Comparison of ENCODE assay signal across 9 cellular contexts in the genomic region with DNA sequence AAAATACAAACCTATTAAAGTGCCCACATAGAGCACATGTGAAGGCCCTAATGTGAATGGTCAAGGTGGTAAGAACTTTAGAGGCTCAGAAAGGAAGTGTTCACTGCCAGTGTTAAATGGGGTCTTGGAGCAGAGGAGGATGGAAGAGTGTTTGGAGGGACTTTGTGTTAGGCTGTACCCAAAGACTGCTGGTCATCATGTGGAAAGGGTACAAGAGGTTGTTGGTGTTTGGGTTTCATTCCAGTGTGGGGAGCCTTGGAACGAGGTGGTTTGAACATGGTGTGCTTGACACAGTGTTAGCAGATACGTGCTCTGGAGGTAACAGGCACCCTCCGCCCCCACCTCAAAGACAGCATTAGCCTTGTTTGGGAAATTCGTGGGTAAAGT.
DNase-seq lines count a peak whose midpoint lies in the region; ATAC-seq, FAIRE-seq and TF ChIP-seq lines count a peak whose summit lies in the region.
"Had no signal": no experiment of that assay in that cellular context is flagged by ENCODE, and none has a peak within 500 bp of the region (broad histone marks: within the 10 kb centered on the region; RNA-seq: fewer than 3 reads in every experiment).

No MANE protein-coding gene starts in this region.

- TF ChIP-seq POLR2A in K562 (conservative IDR thresholded peaks at IDR 0.05) (no peak), thyroid gland (IDR thresholded peaks at IDR 0.05) (no peak)

- CTCF ChIA-PET in K562 (lab: Yijun Ruan, JAX; ENCODE audit: low intra/inter-chr PET ratio) = interaction anchor here (0.6 to 2.4 kb wide), 4 partner anchors 17 to 318 kb away, joined by 3 to 19 read pairs (median 3); a partner anchor contains a TSS

- no peak overlapping the region for H3K27ac ChIP-seq in K562 (ENCODE audit: extremely low read depth, low read depth, low read length)
- no peak overlapping the region for H3K27ac ChIP-seq in keratinocyte (ENCODE audit: control insufficient read depth, insufficient read depth, low read length)
- peak overlapping the region in 2 of 3 donors; percentile 37 to 50 for H3K27ac ChIP-seq in thyroid gland

- peak overlapping the region; percentile 32 to 70 for H3K4me3 Mint-ChIP-seq in activated T-cell treated with anti-CD3 and anti-CD28 coated beads, Interleukin-2, amount 50 U/mL, for 72 hours
- no peak overlapping the region for H3K4me3 Mint-ChIP-seq in activated T-cell treated with anti-CD3 and anti-CD28 coated beads, Interleukin-2, amount 50 U/mL, for 24 hours

- DNase-seq in activated T-cell treated with anti-CD3 and anti-CD28 coated beads, Interleukin-2, amount 50 U/mL, for 72 hours = no peak
- no peak for DNase-seq in activated T-cell treated with anti-CD3 and anti-CD28 coated beads, Interleukin-2, amount 50 U/mL, for 24 hours
- DNase-seq in K562 (ENCODE audit: extremely low read depth in 1 of 4, low spot score in 3 of 4) (no peak), keratinocyte (ENCODE audit: low read depth, low spot score) (no peak), thyroid gland (no peak), SIG-M5 treated with dmso at 0.1 percent for 504 hours (lab: John Stamatoyannopoulos, UW; ENCODE audit: unreplicated experiment) (no peak), frontal cortex (ENCODE audit: low spot score in 2 of 2) (no peak)

- H3K36me3 ChIP-seq in K562 (ENCODE audit: control insufficient read depth, insufficient read depth, low read length) (no peaks in the 10 kb centered on the region), keratinocyte (ENCODE audit: control insufficient read depth in 2 of 2, extremely low read depth in 1 of 2, insufficient read depth in 2 of 2, low read length in 2 of 2) (no peaks in the 10 kb centered on the region), thyroid gland (no peaks in the 10 kb centered on the region)

- H3K36me3 Mint-ChIP-seq in activated T-cell treated with anti-CD3 and anti-CD28 coated beads, Interleukin-2, amount 50 U/mL, for 72 hours (ENCODE audit: insufficient read depth in 2 of 2) = no peaks in the 10 kb centered on the region
- no peaks in the 10 kb centered on the region for H3K36me3 Mint-ChIP-seq in activated T-cell treated with anti-CD3 and anti-CD28 coated beads, Interleukin-2, amount 50 U/mL, for 24 hours (ENCODE audit: low read depth)

- no peak overlapping the region for H3K9ac ChIP-seq in K562 (ENCODE audit: insufficient read depth in 1 of 2, low read depth in 2 of 2, low read length in 2 of 2)
- peak overlapping the region; percentile 22 for H3K9ac ChIP-seq in keratinocyte (ENCODE audit: control insufficient read depth, extremely low read depth, insufficient read depth, low read length)

- H3K79me2 ChIP-seq in K562 (ENCODE audit: control insufficient read depth, insufficient read depth, low read length) (peaks cover 85% of the 10 kb centered on the region), keratinocyte (ENCODE audit: control insufficient read depth, insufficient read depth, low read length) (peaks cover 42% of the 10 kb centered on the region)

- dilution Hi-C loops in keratinocyte (cut with MboI; ENCODE audit: extremely low pct_ligation_motif_present, low sequenced_read_pairs) = no loop called here

- TF ChIP-seq EP300 in K562 (IDR thresholded peaks at IDR 0.05; ENCODE audit: low read length) = no peak

- H3K27me3 ChIP-seq in K562 (ENCODE audit: control insufficient read depth in 2 of 2, insufficient read depth in 2 of 2, low read length in 2 of 2) (no peaks in the 10 kb centered on the region), keratinocyte (ENCODE audit: control insufficient read depth, extremely low read depth, insufficient read depth, low read length) (no peaks in the 10 kb centered on the region), thyroid gland (no peaks in the 10 kb centered on the region)

- TF ChIP-seq CTCF in K562 (IDR thresholded peaks at IDR 0.05 in 2 of 3, conservative IDR thresholded peaks at IDR 0.05 in 1 of 3; ENCODE audit: insufficient read depth in 2 of 3, low read depth in 1 of 3, low read length in 3 of 3) (no peak), keratinocyte (optimal IDR thresholded peaks at IDR 0.05 in 1 of 3, IDR thresholded peaks at IDR 0.05 in 1 of 3, conservative IDR thresholded peaks at IDR 0.05 in 1 of 3; ENCODE audit: extremely low read depth in 1 of 3, insufficient read depth in 2 of 3, low read length in 3 of 3) (no peak), thyroid gland (IDR thresholded peaks at IDR 0.05) (no peak)

- TF ChIP-seq RAD21 in K562 (CRISPR knock-in tag; conservative IDR thresholded peaks at IDR 0.05 in 1 of 2, IDR thresholded peaks at IDR 0.05 in 1 of 2) = no peak

- FAIRE-seq in K562 (lab: Jason Lieb, UNC) (no peak), keratinocyte (lab: Jason Lieb, UNC) (no peak), frontal cortex (lab: Jason Lieb, UNC) (no peak)
- FAIRE-seq: colon had no signal

- H3K9me3 Mint-ChIP-seq in activated T-cell treated with anti-CD3 and anti-CD28 coated beads, Interleukin-2, amount 50 U/mL, for 72 hours = no peaks in the 10 kb centered on the region
- H3K9me3 Mint-ChIP-seq in activated T-cell treated with anti-CD3 and anti-CD28 coated beads, Interleukin-2, amount 50 U/mL, for 24 hours = no peaks in the 10 kb centered on the region

- BruUV-seq in K562 (replicated peaks; lab: Mats Ljungman, UMichigan) = no TSS peak

- no peaks in the 10 kb centered on the region for H3K27me3 Mint-ChIP-seq in activated T-cell treated with anti-CD3 and anti-CD28 coated beads, Interleukin-2, amount 50 U/mL, for 72 hours (ENCODE audit: low read depth)
- H3K27me3 Mint-ChIP-seq in activated T-cell treated with anti-CD3 and anti-CD28 coated beads, Interleukin-2, amount 50 U/mL, for 24 hours = no peaks in the 10 kb centered on the region

- peaks cover 29% of the 10 kb centered on the region for H4K20me1 ChIP-seq in K562 (replicated peaks; ENCODE audit: control insufficient read depth, insufficient read depth, low read length)
- H4K20me1 ChIP-seq in keratinocyte (ENCODE audit: control insufficient read depth, extremely low read depth, insufficient read depth, low read length) = no peaks in the 10 kb centered on the region

- POLR2A ChIA-PET in K562 (lab: Yijun Ruan, JAX) = no interaction called here

- in situ Hi-C loops in K562 (cut with MboI) = no loop called here

- H3K4me1 ChIP-seq in K562 (replicated peaks in 1 of 2; ENCODE audit: control insufficient read depth in 2 of 2, insufficient read depth in 2 of 2, low read length in 2 of 2) (peaks cover 3 to 23% of the 10 kb centered on the region in 2 experiments; a peak in 3 of 5 replicates), keratinocyte (ENCODE audit: control insufficient read depth, extremely low read depth, insufficient read depth, low read length) (peaks cover 12% of the 10 kb centered on the region), thyroid gland (peaks cover 27 to 50% of the 10 kb centered on the region in 2 donors)

- intact Hi-C loops in K562 (cut with micrococcal nuclease) (loop anchor here (1.0 to 5.0 kb wide), 8 partner anchors 27 to 446 kb away; no protein-coding TSS in a partner anchor), thyroid gland (cut with DNase I) (loop anchor here (10.0 kb wide), 3 partner anchors 71 to 441 kb away; a partner anchor contains a TSS)

- H3K27ac Mint-ChIP-seq in activated T-cell treated with anti-CD3 and anti-CD28 coated beads, Interleukin-2, amount 50 U/mL, for 72 hours = no peak overlapping the region
- no peak overlapping the region for H3K27ac Mint-ChIP-seq in activated T-cell treated with anti-CD3 and anti-CD28 coated beads, Interleukin-2, amount 50 U/mL, for 24 hours

- WGBS in K562 (ENCODE audit: insufficient coverage, low coverage, missing lambda C conversion rate) = 53% methylated on average over 4 of the region's 4 CpGs
- 69 to 77% methylated on average over 4 of the region's 4 CpGs for WGBS in thyroid gland, 2 donors

- peaks cover 75% of the 10 kb centered on the region for H3K4me1 Mint-ChIP-seq in activated T-cell treated with anti-CD3 and anti-CD28 coated beads, Interleukin-2, amount 50 U/mL, for 72 hours (ENCODE audit: low read depth)
- H3K4me1 Mint-ChIP-seq in activated T-cell treated with anti-CD3 and anti-CD28 coated beads, Interleukin-2, amount 50 U/mL, for 24 hours (ENCODE audit: low read depth) = peaks cover 69% of the 10 kb centered on the region

- no peak overlapping the region for H3K4me3 ChIP-seq in K562
- H3K4me3 ChIP-seq in keratinocyte (ENCODE audit: control insufficient read depth in 2 of 3, extremely low read depth in 1 of 3, insufficient read depth in 2 of 3, low read depth in 1 of 3, low read length in 3 of 3) = peak overlapping the region in 1 of 3 experiments; percentile 19
- H3K4me3 ChIP-seq in thyroid gland (replicated peaks in 1 of 3) = no peak overlapping the region

- no peak for ATAC-seq in activated T-cell treated with anti-CD3 and anti-CD28 coated beads, Interleukin-2, amount 50 U/mL, for 72 hours (replicated peaks in 1 of 2)
- peak; percentile 24 for ATAC-seq in K562
- no peak for ATAC-seq in GM21737 (IDR thresholded peaks at IDR 0.05; ENCODE audit: unreplicated experiment)

- H3K4me2 ChIP-seq in K562 (ENCODE audit: insufficient read depth, low read length) (peak overlapping the region; percentile 53; the same call in 1 of the 2 replicates), keratinocyte (ENCODE audit: control insufficient read depth, extremely low read depth, insufficient read depth, low read depth, low read length) (peak overlapping the region; percentile 82)

- H3K9me1 ChIP-seq in K562 (ENCODE audit: control insufficient read depth, insufficient read depth, low read length) (no peaks in the 10 kb centered on the region), keratinocyte (ENCODE audit: control insufficient read depth, extremely low read depth, insufficient read depth, low read length) (no peaks in the 10 kb centered on the region)

- H3K9me3 ChIP-seq in K562 (replicated peaks; ENCODE audit: control insufficient read depth, insufficient read depth, low read depth, low read length) = no peaks in the 10 kb centered on the region
- H3K9me3 ChIP-seq in keratinocyte (ENCODE audit: control insufficient read depth, low read depth, low read length) = no peaks in the 10 kb centered on the region
- H3K9me3 ChIP-seq in thyroid gland = no peaks in the 10 kb centered on the region

- peak overlapping the region; percentile 1; the same call in 1 of the 2 replicates for H2AFZ ChIP-seq in K562 (ENCODE audit: low read depth, low read length)
- H2AFZ ChIP-seq in keratinocyte (ENCODE audit: control insufficient read depth, low read length) = no peak overlapping the region

TF ChIP-seq in K562, 482 proteins besides CTCF, POLR2A, EP300 and RAD21:
- no peak for TF ChIP-seq KAT8 (IDR thresholded peaks at IDR 0.05; ENCODE audit: low read depth)
- TF ChIP-seq ZNF76 (CRISPR knock-in tag; IDR thresholded peaks at IDR 0.05; ENCODE audit: borderline replicate concordance) = 0 out of 2 replicates have a peak, but pooled peaks have one; percentile 29

Comparison
In these comparisons a context has a peak if more than half of its experiments do, and no peak if none do; other contexts are left out.
1. H3K27ac ChIP-seq: peak in thyroid gland (2 of 3); none in K562 (single experiment) and keratinocyte (single experiment).